8 cellular contexts compared by ENCODE assay signal in genomic region chr10:56487746-56488145, GRCh38.
"Had no signal": no experiment of that assay in that cellular context is flagged by ENCODE, and none has a peak within 500 bp of the region (broad histone marks: within the 10 kb centered on the region; RNA-seq: fewer than 3 reads in every experiment).

No MANE protein-coding gene starts in this region.

- DNase-seq: GM23248, GOT3, H7, HFFc6 had no signal

- H3K4me1 ChIP-seq: HAP-1 had no signal

- ATAC-seq: HCT116, HepG2 had no signal

- H3K9me3 ChIP-seq: HAP-1 had no signal

- H2AFZ ChIP-seq: GM23248 had no signal

- H3K27ac ChIP-seq: GM23248, HL-60 had no signal

- FAIRE-seq: HepG2 had no signal

- H3K36me3 ChIP-seq: HAP-1 had no signal

- H3K4me3 ChIP-seq: GM23248, HAP-1 had no signal
